Comparison of ENCODE assay signal across 24 cellular contexts in genomic region chr5:34509392-34509791, GRCh38.
DNase-seq lines count a peak whose midpoint lies in the region; ATAC-seq, FAIRE-seq and TF ChIP-seq lines count a peak whose summit lies in the region.
"Had no signal": no experiment of that assay in that cellular context is flagged by ENCODE, and none has a peak within 500 bp of the region (broad histone marks: within the 10 kb centered on the region; RNA-seq: fewer than 3 reads in every experiment).

No MANE protein-coding gene starts in this region.

- H3K27ac Mint-ChIP-seq in Caco-2 (ENCODE audit: unreplicated experiment): peak overlapping the region; percentile 11
- peak overlapping the region; percentile 62 to 87 (median 84) for H3K27ac Mint-ChIP-seq in nephron
- H3K27ac Mint-ChIP-seq: activated naive CD8-positive, alpha-beta T cell treated with anti-CD3 and anti-CD28 coated beads, Interleukin-2, amount 10 ng/mL, durations not matched to agents 7 days and 5 days; IgD-negative memory B cell; T-helper 17 cell had no signal

- no peak overlapping the region for H3K4me3 ChIP-seq in Caco-2 (ENCODE audit: low read depth, low read length)
- H3K4me3 ChIP-seq in K562: no peak overlapping the region
- H3K4me3 ChIP-seq: heart left ventricle, right atrium auricular region had no signal

- DNase-seq in Caco-2 (no peak), K562 (ENCODE audit: extremely low read depth in 1 of 4, low spot score in 3 of 4) (no peak), foreskin keratinocyte (peak; percentile 85 to 93), NCI-H187 (lab: John Stamatoyannopoulos, UW) (no peak), retina (no peak)
- DNase-seq in central memory CD4-positive, alpha-beta T cell: no peak
- DNase-seq: activated CD4-positive, alpha-beta T cell treated with anti-CD3 and anti-CD28 coated beads, Interleukin-2, amount 50 U/mL, for 1 hour; activated CD8-positive, alpha-beta memory T cell treated with anti-CD3 and anti-CD28 coated beads, Interleukin-2, amount 50 U/mL, for 4 hours; activated naive CD8-positive, alpha-beta T cell treated with anti-CD3 and anti-CD28 coated beads, Interleukin-2, amount 10 ng/mL, durations not matched to agents 7 days and 5 days; COR-L47; effector memory CD4-positive, alpha-beta T cell; EL; GOT3; heart left ventricle; left ventricle myocardium superior; NK-92 treated with Interleukin-12 subunit alpha and Interleukin-12 subunit beta, amount 100 ng/mL, for 24 hours; occipital lobe; stimulated activated CD4-positive, alpha-beta T cell treated with anti-CD3 and anti-CD28 coated beads, Interleukin-4, amount 100 ng/mL, for 4 hours; stimulated activated naive CD8-positive, alpha-beta T cell treated with anti-CD3 and anti-CD28 coated beads, Interleukin-15, Interleukin-2, amounts not matched to agents 100 U/mL and 50 U/mL, for 24 hours; T-helper 17 cell had no signal

- CTCF ChIA-PET in Caco-2 (lab: Charles Lee) (no interaction called here), K562 (lab: Yijun Ruan, JAX; ENCODE audit: low intra/inter-chr PET ratio) (no interaction called here)

- H4K20me1 ChIP-seq in K562 (replicated peaks; ENCODE audit: control insufficient read depth, insufficient read depth, low read length): no peaks in the 10 kb centered on the region

- BruUV-seq in Caco-2 (replicated peaks; lab: Mats Ljungman, UMichigan) (no TSS peak), K562 (replicated peaks; lab: Mats Ljungman, UMichigan) (no TSS peak)

- TF ChIP-seq CTCF in Caco-2 (IDR thresholded peaks at IDR 0.05; ENCODE audit: insufficient read depth in 1 of 2, low read depth in 1 of 2, low read length in 1 of 2, severe bottlenecking in 1 of 2, unreplicated experiment in 1 of 2) (no peak), K562 (IDR thresholded peaks at IDR 0.05 in 2 of 3, conservative IDR thresholded peaks at IDR 0.05 in 1 of 3; ENCODE audit: insufficient read depth in 2 of 3, low read depth in 1 of 3, low read length in 3 of 3) (no peak), foreskin keratinocyte (conservative IDR thresholded peaks at IDR 0.05) (no peak), nephron (IDR thresholded peaks at IDR 0.05; ENCODE audit: unreplicated experiment in 3 of 3) (no peak)

- H3K9me1 ChIP-seq in K562 (ENCODE audit: control insufficient read depth, insufficient read depth, low read length): no peaks in the 10 kb centered on the region

- intact Hi-C loops in Caco-2 (cut with micrococcal nuclease; ENCODE audit: unreplicated experiment) (no loop called here), K562 (cut with micrococcal nuclease) (no loop called here)

- H3K4me3 Mint-ChIP-seq in Caco-2 (ENCODE audit: unreplicated experiment) (no peak overlapping the region), nephron (no peak overlapping the region)
- H3K4me3 Mint-ChIP-seq: activated naive CD8-positive, alpha-beta T cell treated with anti-CD3 and anti-CD28 coated beads, Interleukin-2, amount 10 ng/mL, durations not matched to agents 7 days and 5 days; IgD-negative memory B cell; T-helper 17 cell had no signal

- H2AFZ ChIP-seq in K562 (ENCODE audit: low read depth, low read length): no peak overlapping the region

- H3K36me3 ChIP-seq in Caco-2 (ENCODE audit: control insufficient read depth, insufficient read depth, low read length) (no peaks in the 10 kb centered on the region), K562 (ENCODE audit: control insufficient read depth, insufficient read depth, low read length) (no peaks in the 10 kb centered on the region)
- H3K36me3 ChIP-seq: heart left ventricle, right atrium auricular region had no signal

- no peak for TF ChIP-seq RAD21 in K562 (CRISPR knock-in tag; conservative IDR thresholded peaks at IDR 0.05 in 1 of 2, IDR thresholded peaks at IDR 0.05 in 1 of 2)

- ATAC-seq in K562: no peak
- ATAC-seq in foreskin keratinocyte: peak; percentile 47
- ATAC-seq in HG03442 (IDR thresholded peaks at IDR 0.05; ENCODE audit: unreplicated experiment): no peak
- ATAC-seq: heart left ventricle; left ventricle myocardium superior; stimulated activated naive CD8-positive, alpha-beta T cell treated with anti-CD3 and anti-CD28 coated beads, Interleukin-15, Interleukin-2, amounts not matched to agents 100 U/mL and 50 U/mL, for 24 hours; T-helper 17 cell had no signal

- H3K27me3 Mint-ChIP-seq in Caco-2 (ENCODE audit: insufficient read depth, unreplicated experiment) (no peaks in the 10 kb centered on the region), nephron (ENCODE audit: low read depth) (no peaks in the 10 kb centered on the region)
- H3K27me3 Mint-ChIP-seq: IgD-negative memory B cell had no signal

- H3K4me1 Mint-ChIP-seq in Caco-2 (ENCODE audit: low read depth, unreplicated experiment) (peaks cover 34% of the 10 kb centered on the region), nephron (peaks cover 40% of the 10 kb centered on the region)
- H3K4me1 Mint-ChIP-seq: activated naive CD8-positive, alpha-beta T cell treated with anti-CD3 and anti-CD28 coated beads, Interleukin-2, amount 10 ng/mL, durations not matched to agents 7 days and 5 days; IgD-negative memory B cell; T-helper 17 cell had no signal

- H3K79me2 ChIP-seq in K562 (ENCODE audit: control insufficient read depth, insufficient read depth, low read length): no peaks in the 10 kb centered on the region

- FAIRE-seq in K562 (lab: Jason Lieb, UNC): no peak

- no peaks in the 10 kb centered on the region for H3K36me3 Mint-ChIP-seq in Caco-2 (ENCODE audit: insufficient read depth, unreplicated experiment)
- H3K36me3 Mint-ChIP-seq in nephron (ENCODE audit: low read depth): no peaks in the 10 kb centered on the region
- H3K36me3 Mint-ChIP-seq: activated naive CD8-positive, alpha-beta T cell treated with anti-CD3 and anti-CD28 coated beads, Interleukin-2, amount 10 ng/mL, durations not matched to agents 7 days and 5 days; IgD-negative memory B cell had no signal

- no peak overlapping the region for H3K9ac ChIP-seq in K562 (ENCODE audit: insufficient read depth in 1 of 2, low read depth in 2 of 2, low read length in 2 of 2)

- in situ Hi-C loops in K562 (cut with MboI): no loop called here

- H3K27ac ChIP-seq in K562 (ENCODE audit: extremely low read depth, low read depth, low read length) (no peak overlapping the region), foreskin keratinocyte (no peak overlapping the region)
- H3K27ac ChIP-seq: heart left ventricle, right atrium auricular region had no signal

- WGBS in K562 (ENCODE audit: insufficient coverage, low coverage, missing lambda C conversion rate): 0% methylated on average over 2 of the region's 2 CpGs

- no peak for TF ChIP-seq POLR2A in K562 (conservative IDR thresholded peaks at IDR 0.05)

- H3K9me3 Mint-ChIP-seq in Caco-2 (ENCODE audit: unreplicated experiment) (no peaks in the 10 kb centered on the region), nephron (peaks cover 7% of the 10 kb centered on the region)
- H3K9me3 Mint-ChIP-seq: activated naive CD8-positive, alpha-beta T cell treated with anti-CD3 and anti-CD28 coated beads, Interleukin-2, amount 10 ng/mL, durations not matched to agents 7 days and 5 days had no signal

- H3K27me3 ChIP-seq in Caco-2 (replicated peaks; ENCODE audit: control insufficient read depth, insufficient read depth, low read length): no peaks in the 10 kb centered on the region
- no peaks in the 10 kb centered on the region; a peak in 1 of 5 replicates for H3K27me3 ChIP-seq in K562 (ENCODE audit: control insufficient read depth in 2 of 2, insufficient read depth in 2 of 2, low read length in 2 of 2)
- no peaks in the 10 kb centered on the region for H3K27me3 ChIP-seq in foreskin keratinocyte
- H3K27me3 ChIP-seq: heart left ventricle, right atrium auricular region had no signal

- no peak for TF ChIP-seq EP300 in K562 (IDR thresholded peaks at IDR 0.05; ENCODE audit: low read length)

- H3K9me3 ChIP-seq in Caco-2 (no peaks in the 10 kb centered on the region), K562 (replicated peaks; ENCODE audit: control insufficient read depth, insufficient read depth, low read depth, low read length) (no peaks in the 10 kb centered on the region)
- H3K9me3 ChIP-seq: right atrium auricular region had no signal

- POLR2A ChIA-PET in Caco-2 (lab: Charles Lee) (no interaction called here), K562 (lab: Yijun Ruan, JAX) (no interaction called here)

- H3K4me2 ChIP-seq in K562 (ENCODE audit: insufficient read depth, low read length): no peak overlapping the region

- H3K4me1 ChIP-seq in Caco-2: peaks cover 30% of the 10 kb centered on the region
- no peaks in the 10 kb centered on the region for H3K4me1 ChIP-seq in K562 (replicated peaks in 1 of 2; ENCODE audit: control insufficient read depth in 2 of 2, insufficient read depth in 2 of 2, low read length in 2 of 2)
- H3K4me1 ChIP-seq in foreskin keratinocyte: peaks cover 10% of the 10 kb centered on the region

TF ChIP-seq in K562, 482 proteins besides CTCF, POLR2A, EP300 and RAD21 (continues in another document):
- TF ChIP-seq BRD4 (IDR thresholded peaks at IDR 0.05) (no peak), IFI16 (CRISPR knock-in tag; IDR thresholded peaks at IDR 0.05) (no peak), ZBTB7A (IDR thresholded peaks at IDR 0.05; ENCODE audit: borderline replicate concordance, control insufficient read depth, low read depth, low read length) (no peak), YBX1 (IDR thresholded peaks at IDR 0.05) (no peak), GTF2A2 (tag; IDR thresholded peaks at IDR 0.05) (no peak), SPI1 (IDR thresholded peaks at IDR 0.05; ENCODE audit: borderline replicate concordance, low read depth, low read length) (0 out of 2 replicates have a peak, but pooled peaks have one; percentile 2), TCFL5 (CRISPR knock-in tag; conservative IDR thresholded peaks at IDR 0.05) (no peak), GABPB2 (CRISPR knock-in tag; conservative IDR thresholded peaks at IDR 0.05) (no peak), SLC30A9 (CRISPR knock-in tag; IDR thresholded peaks at IDR 0.05) (no peak)

Comparison
In these comparisons a context has a peak if more than half of its experiments do, and no peak if none do; other contexts are left out.
1. DNase-seq: peak in foreskin keratinocyte (2 of 2); none in Caco-2 (0 of 2), K562 (0 of 4), NCI-H187 (0 of 2), central memory CD4-positive, alpha-beta T cell (single experiment) and retina (single experiment).